In genomic region chr2:118834901-118835738, GRCh38 we compare ENCODE assay signal across 11 cellular contexts. TPM values are rescaled to one million over a fixed set of nuclear protein-coding genes. Genes with fewer than 3 reads are reported as not detected.
DNase-seq lines count a peak whose midpoint lies in the region; ATAC-seq and TF ChIP-seq lines count a peak whose summit lies in the region.
"Had no signal": no experiment of that assay in that cellular context is flagged by ENCODE, and none has a peak within 500 bp of the region (broad histone marks: within the 10 kb centered on the region; RNA-seq: fewer than 3 reads in every experiment).

No MANE protein-coding gene starts in this region.

- H3K9me3 Mint-ChIP-seq in nephron progenitor cell = no peaks in the 10 kb centered on the region

- H3K4me3 Mint-ChIP-seq in nephron progenitor cell = peak overlapping the region; percentile 85

- peaks cover 100% of the 10 kb centered on the region for H3K27me3 Mint-ChIP-seq in nephron progenitor cell (ENCODE audit: low read depth, poor library complexity)

- H3K27ac Mint-ChIP-seq in nephron progenitor cell = no peak overlapping the region

- ATAC-seq in HG03457 (IDR thresholded peaks at IDR 0.05; ENCODE audit: unreplicated experiment) = no peak

- peaks cover 24% of the 10 kb centered on the region for H3K36me3 ChIP-seq in MG63

- no peaks in the 10 kb centered on the region for H3K36me3 Mint-ChIP-seq in nephron progenitor cell (ENCODE audit: low read depth)

- H3K4me1 Mint-ChIP-seq in nephron progenitor cell = peaks cover 26% of the 10 kb centered on the region

- H3K4me3 ChIP-seq in AG04449 (ENCODE audit: low read depth, low read length) = peak overlapping the region; percentile 57
- H3K4me3 ChIP-seq in MG63 = peak overlapping the region; percentile 54
- peak overlapping the region; percentile 42 for H3K4me3 ChIP-seq in epithelial cell of proximal tubule (ENCODE audit: low read depth, low read length)

- H3K9me3 ChIP-seq in MG63 = no peaks in the 10 kb centered on the region

- DNase-seq in AG04449 (ENCODE audit: low read depth, low spot score) (no peak), MG63 (peak; percentile 72), epithelial cell of proximal tubule (ENCODE audit: low read depth) (no peak), nephron progenitor cell (no peak), cerebellum (ENCODE audit: low spot score) (no peak), amniotic stem cell (lab: John Stamatoyannopoulos, UW) (no peak)
- DNase-seq in activated effector memory CD4-positive, alpha-beta T cell treated with Interleukin-2 at 50 U/mL for 16 hours = no peak
- DNase-seq: NCI-H2171 had no signal

- H3K27me3 ChIP-seq in MG63 = no peaks in the 10 kb centered on the region

- CTCF ChIA-PET in AG04449 (lab: Yijun Ruan, JAX) = interaction anchor here (0.7 kb wide), 1 partner anchor 9 kb away, joined by 3 read pairs; no protein-coding TSS in a partner anchor

- POLR2A ChIA-PET in AG04449 (lab: Yijun Ruan, JAX) = interaction anchor here (0.6 to 1.8 kb wide), 4 partner anchors 9 to 20 kb away, joined by 3 to 7 read pairs (median 4); partner anchors contain the start of gene EN1

- TF ChIP-seq CTCF in AG04449 (IDR thresholded peaks at IDR 0.05; ENCODE audit: insufficient read depth, low read length, missing control alignments) (no peak), epithelial cell of proximal tubule (conservative IDR thresholded peaks at IDR 0.05; ENCODE audit: low read depth, low read length) (no peak), nephron progenitor cell (IDR thresholded peaks at IDR 0.05) (no peak)

RNA-seq across cellular contexts. Expression of gene EN1, which starts 12.3 kb away (rescaled TPM):
- 1.2 and 7.2 TPM in 2 replicates for total RNA-seq in MG63 (2014; rRNA removed; shearing (Covaris generic); ENCODE audit: low replicate concordance)
- total RNA-seq in epithelial cell of proximal tubule (not detected in 2 replicates), cerebellum (5.4 TPM)
- total RNA-seq: G401, mononuclear cell had no signal
